11 cellular contexts compared by ENCODE assay signal in the genomic region with DNA sequence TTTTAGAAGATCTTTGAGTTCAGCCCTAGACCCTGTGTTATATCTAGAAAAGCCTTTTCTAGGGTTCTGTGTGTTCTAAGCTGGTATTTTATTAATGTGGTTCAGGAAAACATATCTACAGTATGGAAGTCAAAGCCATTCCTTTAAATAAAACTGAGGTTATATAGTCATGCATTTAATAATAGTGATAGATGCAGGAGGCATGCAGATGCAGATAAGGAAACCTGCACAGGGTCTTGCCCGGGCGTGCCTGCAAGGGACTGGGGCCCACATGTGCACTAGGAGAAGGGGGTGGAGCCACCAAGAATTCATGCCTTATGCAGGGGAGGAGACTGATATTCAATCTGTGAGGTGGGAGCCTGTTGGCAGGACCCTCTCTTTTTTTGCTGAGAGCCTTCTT.
A peak's percentile ranks its signal among the peaks of the same experiment; 100 is the strongest.
DNase-seq lines count a peak whose midpoint lies in the region; ATAC-seq, FAIRE-seq and TF ChIP-seq lines count a peak whose summit lies in the region.
"Had no signal": no experiment of that assay in that cellular context is flagged by ENCODE, and none has a peak within 500 bp of the region (broad histone marks: within the 10 kb centered on the region; RNA-seq: fewer than 3 reads in every experiment).

No MANE protein-coding gene starts in this region.

- no peak overlapping the region for H2BK15ac ChIP-seq in mesendoderm (replicated peaks; ENCODE audit: low read depth)

- H3K56ac ChIP-seq in mesendoderm (ENCODE audit: low read length), result no peak overlapping the region

- H3K9ac ChIP-seq in mammary epithelial cell (ENCODE audit: insufficient read depth, low read length), result no peak overlapping the region
- no peak overlapping the region for H3K9ac ChIP-seq in mesendoderm (ENCODE audit: low read length)

- DNase-seq in Calu3, result peak; percentile 20
- peak; percentile 34 for DNase-seq in HTR-8/SVneo (ENCODE audit: insufficient read length, low spot score)
- peak; percentile 85 for DNase-seq in mammary epithelial cell
- DNase-seq in mesendoderm, result peak; percentile 29
- no peak for DNase-seq in NCI-H69 (lab: John Stamatoyannopoulos, UW)
- no peak for DNase-seq in omental fat pad (ENCODE audit: low spot score)
- no peak for DNase-seq in HK-2 (ENCODE audit: unreplicated experiment)
- DNase-seq: DMS53, thyroid gland had no signal

- H4K20me1 ChIP-seq in mammary epithelial cell (ENCODE audit: insufficient read depth, low read length), result no peaks in the 10 kb centered on the region

- H4K8ac ChIP-seq in mesendoderm (ENCODE audit: low read depth, low read length), result no peak overlapping the region

- no peaks in the 10 kb centered on the region for H3K27me3 Mint-ChIP-seq in Calu3 (ENCODE audit: unreplicated experiment)

- H3K4ac ChIP-seq in mesendoderm (ENCODE audit: low read depth, low read length), result no peak overlapping the region

- CTCF ChIA-PET in Calu3 (lab: Charles Lee) (no interaction called here), mammary epithelial cell (lab: Charles Lee; ENCODE audit: low non-redundant PET) (no interaction called here)

- no peak for ATAC-seq in omental fat pad (ENCODE audit: low FRiP score)
- no peak for ATAC-seq in GM18519 (IDR thresholded peaks at IDR 0.05; ENCODE audit: low FRiP score, unreplicated experiment)

- H3K36me3 Mint-ChIP-seq in Calu3 (ENCODE audit: insufficient read depth, unreplicated experiment), result no peaks in the 10 kb centered on the region

- peak overlapping the region; percentile 80 for H3K18ac ChIP-seq in mesendoderm (ENCODE audit: low read length)

- H3K4me1 Mint-ChIP-seq in Calu3 (ENCODE audit: low read depth, unreplicated experiment), result peaks cover 8% of the 10 kb centered on the region

- no TSS peak for BruUV-seq in Calu3 (replicated peaks; lab: Mats Ljungman, UMichigan)
- BruUV-seq in mammary epithelial cell (replicated peaks; lab: Mats Ljungman, UMichigan), result no TSS peak

- no peaks in the 10 kb centered on the region for H3K9me3 ChIP-seq in mammary epithelial cell (replicated peaks; ENCODE audit: insufficient read depth, low read length)
- H3K9me3 ChIP-seq: thyroid gland had no signal

- intact Hi-C loops in Calu3 (cut with micrococcal nuclease; ENCODE audit: unreplicated experiment), result no loop called here
- intact Hi-C loops in mammary epithelial cell (cut with micrococcal nuclease), result loop anchor here (1.0 kb wide), 1 partner anchor 12 kb away; no protein-coding TSS in a partner anchor

- no peaks in the 10 kb centered on the region for H3K36me3 ChIP-seq in mammary epithelial cell (ENCODE audit: insufficient read depth, low read length)
- no peaks in the 10 kb centered on the region for H3K36me3 ChIP-seq in mesendoderm (ENCODE audit: control insufficient read depth, insufficient read depth, low read length)
- H3K36me3 ChIP-seq: thyroid gland had no signal

- H3K4me1 ChIP-seq in mammary epithelial cell (ENCODE audit: insufficient read depth, low read length) (peaks cover 22% of the 10 kb centered on the region), mesendoderm (ENCODE audit: control insufficient read depth, low read depth, low read length) (peaks cover 6% of the 10 kb centered on the region)
- H3K4me1 ChIP-seq: thyroid gland had no signal

- H3K27me3 ChIP-seq in mammary epithelial cell (ENCODE audit: insufficient read depth, low read length) (no peaks in the 10 kb centered on the region), mesendoderm (ENCODE audit: insufficient read depth, low read length, poor library complexity) (no peaks in the 10 kb centered on the region)
- H3K27me3 ChIP-seq: thyroid gland had no signal

- 0% methylated on average over 2 of the region's 2 CpGs for WGBS in mammary epithelial cell (ENCODE audit: low coverage, missing lambda C conversion rate)
- no CpG with 5 or more reads among the region's 2 CpGs for WGBS in mesendoderm (ENCODE audit: extremely low coverage, insufficient coverage, low lambda C conversion rate)

- no peak for TF ChIP-seq CTCF in Calu3 (IDR thresholded peaks at IDR 0.05; ENCODE audit: unreplicated experiment)
- TF ChIP-seq CTCF in mammary epithelial cell (conservative IDR thresholded peaks at IDR 0.05 in 1 of 2, IDR thresholded peaks at IDR 0.05 in 1 of 2; ENCODE audit: extremely low read depth in 1 of 2, insufficient read depth in 1 of 2, low read depth in 1 of 2, low read length in 2 of 2), result no peak
- no peak for TF ChIP-seq CTCF in omental fat pad (IDR thresholded peaks at IDR 0.05)

- no peak overlapping the region for H2AFZ ChIP-seq in mammary epithelial cell (ENCODE audit: low read depth, low read length)

- H3K79me1 ChIP-seq in mesendoderm (ENCODE audit: low read length), result no peaks in the 10 kb centered on the region

- H3K23ac ChIP-seq in mesendoderm (ENCODE audit: low read length), result no peak overlapping the region

- H3K4me2 ChIP-seq in mammary epithelial cell (ENCODE audit: insufficient read depth, low read depth, low read length) (peak overlapping the region; percentile 41), mesendoderm (ENCODE audit: low read length) (no peak overlapping the region)

- H3K79me2 ChIP-seq in mammary epithelial cell (ENCODE audit: insufficient read depth, low read length) (no peaks in the 10 kb centered on the region), mesendoderm (ENCODE audit: control insufficient read depth, insufficient read depth, low read length) (no peaks in the 10 kb centered on the region)

- peak overlapping the region; percentile 81 for H3K27ac ChIP-seq in mammary epithelial cell (ENCODE audit: insufficient read depth, low read depth, low read length)
- peak overlapping the region; percentile 65 for H3K27ac ChIP-seq in mesendoderm (ENCODE audit: low read depth, low read length)
- H3K27ac ChIP-seq: thyroid gland had no signal

- H2BK5ac ChIP-seq in mesendoderm (ENCODE audit: low read length), result no peak overlapping the region

- no peak overlapping the region for H3K27ac Mint-ChIP-seq in Calu3 (ENCODE audit: unreplicated experiment)

- H2BK120ac ChIP-seq in mesendoderm (ENCODE audit: low read depth, low read length), result no peak overlapping the region

- in situ Hi-C loops in mammary epithelial cell (cut with MboI; ENCODE audit: low sequenced_read_pairs in 2 of 2), result no loop called here

- dilution Hi-C loops in mammary epithelial cell (cut with HindIII; ENCODE audit: low sequenced_read_pairs), result no loop called here

- H3K4me3 ChIP-seq in mammary epithelial cell (replicated peaks in 1 of 3; ENCODE audit: insufficient read depth in 1 of 3, low read depth in 2 of 3, low read length in 3 of 3) (no peak overlapping the region), mesendoderm (ENCODE audit: low read length) (no peak overlapping the region)
- H3K4me3 ChIP-seq: lung, thyroid gland had no signal

- FAIRE-seq in HTR-8/SVneo (lab: Jason Lieb, UNC), result no peak

- H4K5ac ChIP-seq in mesendoderm (ENCODE audit: low read length), result no peak overlapping the region

- H3K4me3 Mint-ChIP-seq in Calu3 (ENCODE audit: low read depth, unreplicated experiment), result no peak overlapping the region

- H2AK5ac ChIP-seq in mesendoderm (ENCODE audit: low read length), result no peak overlapping the region

- H3K9me3 Mint-ChIP-seq in Calu3 (ENCODE audit: low read depth, unreplicated experiment), result no peaks in the 10 kb centered on the region

Comparison
In these comparisons a context has a peak if more than half of its experiments do, and no peak if none do; other contexts are left out.
1. DNase-seq: peak in Calu3 (single experiment), HTR-8/SVneo (single experiment), mammary epithelial cell (single experiment) and mesendoderm (single experiment); none in NCI-H69 (single experiment), omental fat pad (single experiment) and HK-2 (single experiment).